Comparison of ENCODE assay signal across 8 cellular contexts in the genomic region with DNA sequence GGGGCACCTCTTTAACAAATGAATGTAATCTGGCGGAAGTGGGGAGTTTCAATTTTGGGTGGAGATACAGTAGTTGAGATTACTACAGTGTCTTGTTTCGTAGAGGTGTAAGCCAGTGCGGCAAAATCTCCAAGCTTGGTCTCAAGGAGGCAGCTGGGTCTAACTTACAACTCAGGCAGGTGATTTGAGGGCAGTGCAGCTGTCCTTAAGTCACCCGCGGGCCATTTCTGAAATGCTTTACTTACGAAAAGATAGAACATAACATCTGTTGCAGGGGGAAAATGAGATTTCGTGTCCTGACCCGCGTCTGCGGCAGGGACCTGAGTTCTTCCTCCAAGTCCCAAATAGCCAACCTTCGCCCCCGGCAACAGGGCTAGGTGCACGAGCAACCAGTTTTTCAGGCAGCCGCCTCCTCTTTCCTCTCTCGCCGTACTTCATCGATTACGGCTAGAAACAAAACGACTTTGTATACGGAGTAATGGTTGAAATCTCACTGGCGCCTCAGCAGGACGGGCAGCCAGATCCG. TPM values are rescaled to one million over a fixed set of nuclear protein-coding genes. Genes with fewer than 3 reads are reported as not detected.
A peak's percentile ranks its signal among the peaks of the same experiment; 100 is the strongest.
DNase-seq lines count a peak whose midpoint lies in the region; ATAC-seq and TF ChIP-seq lines count a peak whose summit lies in the region.

No MANE protein-coding gene starts in this region.

- H3K4me1 ChIP-seq in uterus = no peaks in the 10 kb centered on the region

- peak; percentile 33 for ATAC-seq in GM19035 (IDR thresholded peaks at IDR 0.05; ENCODE audit: unreplicated experiment)
- ATAC-seq in HG03097 (IDR thresholded peaks at IDR 0.05; ENCODE audit: low FRiP score, unreplicated experiment) = peak; percentile 32

- no peak for TF ChIP-seq POLR2A in uterus (IDR thresholded peaks at IDR 0.05)

- peak; percentile 39 for DNase-seq in COR-L47 (lab: John Stamatoyannopoulos, UW)
- peak; percentile 87 for DNase-seq in OCI-M1 (lab: John Stamatoyannopoulos, UW)
- peak in 2 of 10 donors; percentile 25 to 30 for DNase-seq in dorsolateral prefrontal cortex
- DNase-seq in middle frontal gyrus (ENCODE audit: extremely low spot score, low spot score) = peak; percentile 5
- DNase-seq in uterus = no peak
- DNase-seq in KG1 (lab: John Stamatoyannopoulos, UW) = no peak

- H3K27me3 ChIP-seq in dorsolateral prefrontal cortex (no peaks in the 10 kb centered on the region), uterus (no peaks in the 10 kb centered on the region)

- intact Hi-C loops in dorsolateral prefrontal cortex (cut with DNase I) = loop anchor here (5.0 kb wide), 3 partner anchors 49 to 444 kb away; a partner anchor contains a TSS
- intact Hi-C loops in uterus (cut with DNase I; ENCODE audit: low total_unique reads) = no loop called here

- TF ChIP-seq CTCF in dorsolateral prefrontal cortex (IDR thresholded peaks at IDR 0.05 in 54 of 56, conservative IDR thresholded peaks at IDR 0.05 in 2 of 56; ENCODE audit: low read depth in 1 of 56, partially characterized antibody in 56 of 56) = no peak
- TF ChIP-seq CTCF in uterus (IDR thresholded peaks at IDR 0.05) = no peak

- no peaks in the 10 kb centered on the region for H3K36me3 ChIP-seq in uterus

- no peaks in the 10 kb centered on the region for H3K9me3 ChIP-seq in uterus

- H3K4me3 ChIP-seq in dorsolateral prefrontal cortex (peak overlapping the region; percentile 59 to 99 (median 95)), uterus (peak overlapping the region; percentile 96 to 100)

- H3K27ac ChIP-seq in dorsolateral prefrontal cortex = peak overlapping the region; percentile 61 to 99 (median 98)
- H3K27ac ChIP-seq in uterus = peak overlapping the region; percentile 99 to 100

RNA-seq across cellular contexts. Expression of a gene that starts 0.5 kb away (rescaled TPM):
- total RNA-seq in dorsolateral prefrontal cortex (10 to 100 TPM; 31.0 to 65.1 (median 50.3) TPM), uterus (10 to 100 TPM in 2 of 4 donors, 1 to 10 TPM in 2; 4.4 to 25.2 (median 11.4) TPM)

RNA-seq across cellular contexts. Expression of a gene that starts 18.4 kb away (rescaled TPM):
- under 1 TPM in 1 of 120 experiments, not detected in 119; 0.20 TPM for total RNA-seq in dorsolateral prefrontal cortex
- total RNA-seq in uterus = under 1 TPM in 2 of 4 donors, not detected in 2; 0.14 to 0.21 TPM

RNA-seq across cellular contexts. Expression of a gene that starts 49.0 kb away (rescaled TPM):
- total RNA-seq in dorsolateral prefrontal cortex (10 to 100 TPM in 95 of 120 experiments, 1 to 10 TPM in 25; 5.2 to 32.5 (median 12.4) TPM), uterus (1 to 10 TPM in 1 of 4 donors, under 1 TPM in 1, not detected in 2; 0.09 to 3.5 TPM)

Comparison
In these comparisons a context has a peak if more than half of its experiments do, and no peak if none do; other contexts are left out.
1. DNase-seq: peak in COR-L47 (single experiment), OCI-M1 (single experiment) and middle frontal gyrus (single experiment); none in uterus (0 of 2) and KG1 (single experiment).